ENCODE assay signal across 1 cellular context in genomic region chr12:106091421-106091820, GRCh38.
TF ChIP-seq lines count a peak whose summit lies in the region.

No MANE protein-coding gene starts in this region.

TF ChIP-seq in H1, 55 proteins besides CTCF, POLR2A, EP300 and RAD21 (continued from another document):
- no peak for TF ChIP-seq TAF1 (IDR thresholded peaks at IDR 0.05; ENCODE audit: low read depth, low read length)
- no peak for TF ChIP-seq POU5F1 (IDR thresholded peaks at IDR 0.05; ENCODE audit: low read depth, low read length)
- no peak for TF ChIP-seq CBX8 (IDR thresholded peaks at IDR 0.05; ENCODE audit: borderline replicate concordance, low read depth, low read length)
- no peak for TF ChIP-seq TCF12 (IDR thresholded peaks at IDR 0.05; ENCODE audit: low read depth, low read length)
- TF ChIP-seq KDM1A (IDR thresholded peaks at IDR 0.05; ENCODE audit: borderline replicate concordance, low read length): no peak
- TF ChIP-seq TBP (IDR thresholded peaks at IDR 0.05; ENCODE audit: low read depth, low read length): no peak
- TF ChIP-seq SP4 (IDR thresholded peaks at IDR 0.05; ENCODE audit: low read length): no peak
- TF ChIP-seq TAF7 (optimal IDR thresholded peaks at IDR 0.05; ENCODE audit: borderline replicate concordance, low read depth, low read length): no peak
- no peak for TF ChIP-seq MAFK (IDR thresholded peaks at IDR 0.05; ENCODE audit: low read depth, low read length)
